26 cellular contexts compared by ENCODE assay signal in genomic region chr5:3612561-3613175, GRCh38. TPM values are rescaled to one million over a fixed set of nuclear protein-coding genes. Genes with fewer than 3 reads are reported as not detected.
"Had no signal": no experiment of that assay in that cellular context is flagged by ENCODE, and none has a peak within 500 bp of the region (broad histone marks: within the 10 kb centered on the region; RNA-seq: fewer than 3 reads in every experiment).

No MANE protein-coding gene starts in this region.

- H3K9me3 ChIP-seq: body of pancreas, gastrocnemius medialis, mucosa of descending colon, prostate gland, right atrium auricular region, thyroid gland had no signal

- H3K4me3 ChIP-seq: body of pancreas, gastrocnemius medialis, mucosa of descending colon, prostate gland, right atrium auricular region, thyroid gland had no signal

- ATAC-seq: activated CD4-positive, CD25-positive, alpha-beta regulatory T cell treated with anti-CD3 and anti-CD28 coated beads, Interleukin-2, amount 50 U/mL, for 24 hours; activated naive CD8-positive, alpha-beta T cell treated with anti-CD3 and anti-CD28 coated beads, Interleukin-2, amount 50 U/mL, for 24 hours; body of pancreas; gastrocnemius medialis; mucosa of descending colon had no signal

- H3K27ac ChIP-seq: body of pancreas, gastrocnemius medialis, prostate gland, right atrium auricular region, thyroid gland had no signal

- DNase-seq: activated CD4-positive, alpha-beta memory T cell treated with anti-CD3 and anti-CD28 coated beads, Interleukin-2, amount 10 ng/mL, durations not matched to agents 7 days and 5 days; activated CD4-positive, alpha-beta T cell treated with anti-CD3 and anti-CD28 coated beads, Interleukin-2, amount 10 ng/mL, durations not matched to agents 24 days and 14 days; activated gamma-delta T cell; activated naive CD4-positive, alpha-beta T cell treated with anti-CD3 and anti-CD28 coated beads, Interleukin-2, amount 50 U/mL, for 16 hours; activated naive CD8-positive, alpha-beta T cell treated with anti-CD3 and anti-CD28 coated beads, Interleukin-2, amount 50 U/mL, for 24 hours; activated T-cell treated with anti-CD3 and anti-CD28 coated beads for 4 hours; body of pancreas; effector CD4-positive, alpha-beta T cell; erythroblast; gastrocnemius medialis; hypothalamus; left cardiac atrium; mesenchymal stem cell; mucosa of descending colon; occipital lobe; stimulated activated CD4-positive, alpha-beta T cell treated with anti-CD3 and anti-CD28 coated beads, Interleukin-4, amount 100 ng/mL, for 24 hours; substantia nigra; thyroid gland had no signal

- H3K27ac Mint-ChIP-seq: activated CD4-positive, alpha-beta memory T cell treated with anti-CD3 and anti-CD28 coated beads, Interleukin-2, amount 10 ng/mL, durations not matched to agents 7 days and 5 days; activated CD4-positive, alpha-beta T cell treated with anti-CD3 and anti-CD28 coated beads, Interleukin-2, amount 10 ng/mL, durations not matched to agents 24 days and 14 days; activated naive CD8-positive, alpha-beta T cell treated with anti-CD3 and anti-CD28 coated beads, Interleukin-2, amount 50 U/mL, for 24 hours; dendritic cell treated with granulocyte-macrophage colony-stimulating factor and Interleukin-4, amounts not matched to agents 40 ng/mL and 50 ng/mL, for 4 days; stimulated activated naive CD8-positive, alpha-beta T cell treated with anti-CD3 and anti-CD28 coated beads, Interleukin-15, Interleukin-2, amounts not matched to agents 100 ng/mL and 50 ng/mL, for 24 hours had no signal

- H3K4me3 Mint-ChIP-seq: activated CD4-positive, alpha-beta memory T cell treated with anti-CD3 and anti-CD28 coated beads, Interleukin-2, amount 10 ng/mL, durations not matched to agents 7 days and 5 days; activated CD4-positive, alpha-beta T cell treated with anti-CD3 and anti-CD28 coated beads, Interleukin-2, amount 10 ng/mL, durations not matched to agents 24 days and 14 days; activated naive CD8-positive, alpha-beta T cell treated with anti-CD3 and anti-CD28 coated beads, Interleukin-2, amount 50 U/mL, for 24 hours; dendritic cell treated with granulocyte-macrophage colony-stimulating factor and Interleukin-4, amounts not matched to agents 40 ng/mL and 50 ng/mL, for 4 days; stimulated activated naive CD8-positive, alpha-beta T cell treated with anti-CD3 and anti-CD28 coated beads, Interleukin-15, Interleukin-2, amounts not matched to agents 100 ng/mL and 50 ng/mL, for 24 hours had no signal

- H3K4me1 ChIP-seq: body of pancreas, gastrocnemius medialis, prostate gland, right atrium auricular region, thyroid gland had no signal

- H3K36me3 ChIP-seq: gastrocnemius medialis, prostate gland, right atrium auricular region, thyroid gland had no signal

- H3K9me3 Mint-ChIP-seq: activated CD4-positive, alpha-beta T cell treated with anti-CD3 and anti-CD28 coated beads, Interleukin-2, amount 10 ng/mL, durations not matched to agents 24 days and 14 days; activated naive CD8-positive, alpha-beta T cell treated with anti-CD3 and anti-CD28 coated beads, Interleukin-2, amount 50 U/mL, for 24 hours; dendritic cell treated with granulocyte-macrophage colony-stimulating factor and Interleukin-4, amounts not matched to agents 40 ng/mL and 50 ng/mL, for 4 days; stimulated activated naive CD8-positive, alpha-beta T cell treated with anti-CD3 and anti-CD28 coated beads, Interleukin-15, Interleukin-2, amounts not matched to agents 100 ng/mL and 50 ng/mL, for 24 hours had no signal

- H3K4me1 Mint-ChIP-seq: activated CD4-positive, alpha-beta memory T cell treated with anti-CD3 and anti-CD28 coated beads, Interleukin-2, amount 10 ng/mL, durations not matched to agents 7 days and 5 days; activated CD4-positive, alpha-beta T cell treated with anti-CD3 and anti-CD28 coated beads, Interleukin-2, amount 10 ng/mL, durations not matched to agents 24 days and 14 days; activated naive CD8-positive, alpha-beta T cell treated with anti-CD3 and anti-CD28 coated beads, Interleukin-2, amount 50 U/mL, for 24 hours had no signal

- H3K27me3 ChIP-seq: right atrium auricular region, thyroid gland had no signal

RNA-seq across cellular contexts. Expression of gene IRX1, which starts 17.0 kb away (rescaled TPM):
- total RNA-seq: activated CD4-positive, alpha-beta memory T cell treated with anti-CD3 and anti-CD28 coated beads, Interleukin-2, amount 10 ng/mL, durations not matched to agents 7 days and 5 days; activated CD4-positive, alpha-beta T cell treated with anti-CD3 and anti-CD28 coated beads, Interleukin-2, amount 10 ng/mL, durations not matched to agents 24 days and 14 days; gastrocnemius medialis; left cardiac atrium; mucosa of descending colon; occipital lobe; T-helper 2 cell treated with Interferon-gamma antibody and Interleukin-4, amounts not matched to agents 100 ng/mL and 5 ng/mL, for 36 hours; ureter had no signal
- polyA plus RNA-seq: neural cell had no signal
